1 cellular context compared by ENCODE assay signal in genomic region chr9:134283692-134284265, GRCh38.
TF ChIP-seq lines count a peak whose summit lies in the region.

No MANE protein-coding gene starts in this region.

TF ChIP-seq in SK-N-SH treated with all-trans-retinoic acid at 6 μM for 48 hours, 23 proteins besides CTCF, POLR2A, EP300 and RAD21 (continued from another document):
- TF ChIP-seq, protein P1, sequence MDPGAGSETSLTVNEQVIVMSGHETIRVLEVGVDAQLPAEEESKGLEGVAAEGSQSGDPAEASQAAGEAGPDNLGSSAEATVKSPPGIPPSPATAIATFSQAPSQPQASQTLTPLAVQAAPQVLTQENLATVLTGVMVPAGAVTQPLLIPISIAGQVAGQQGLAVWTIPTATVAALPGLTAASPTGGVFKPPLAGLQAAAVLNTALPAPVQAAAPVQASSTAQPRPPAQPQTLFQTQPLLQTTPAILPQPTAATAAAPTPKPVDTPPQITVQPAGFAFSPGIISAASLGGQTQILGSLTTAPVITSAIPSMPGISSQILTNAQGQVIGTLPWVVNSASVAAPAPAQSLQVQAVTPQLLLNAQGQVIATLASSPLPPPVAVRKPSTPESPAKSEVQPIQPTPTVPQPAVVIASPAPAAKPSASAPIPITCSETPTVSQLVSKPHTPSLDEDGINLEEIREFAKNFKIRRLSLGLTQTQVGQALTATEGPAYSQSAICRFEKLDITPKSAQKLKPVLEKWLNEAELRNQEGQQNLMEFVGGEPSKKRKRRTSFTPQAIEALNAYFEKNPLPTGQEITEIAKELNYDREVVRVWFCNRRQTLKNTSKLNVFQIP (CRISPR knock-in tag; IDR thresholded peaks at IDR 0.05; ENCODE audit: borderline replicate concordance, low read depth) = no peak
